Comparison of ENCODE assay signal across 25 cellular contexts in the genomic region with DNA sequence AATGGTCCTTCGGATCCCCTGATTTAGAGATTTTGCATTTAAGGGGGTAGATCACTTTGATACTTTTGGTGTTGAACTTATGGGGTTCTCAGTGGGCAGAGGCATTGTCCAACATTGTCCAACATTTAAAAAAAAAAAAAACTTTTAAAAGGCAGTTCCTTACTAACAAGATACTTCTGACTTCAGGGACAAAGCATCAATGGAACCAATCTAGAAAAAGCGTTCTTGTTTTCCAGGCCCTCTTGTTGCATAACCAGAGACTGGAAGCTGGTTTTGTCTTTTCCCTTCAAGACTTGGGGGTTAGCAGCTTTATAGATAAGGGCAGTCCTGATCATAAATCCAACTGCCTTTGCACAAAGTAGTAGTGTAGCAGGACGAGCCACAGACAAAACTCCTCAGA.
"Had no signal": no experiment of that assay in that cellular context is flagged by ENCODE, and none has a peak within 500 bp of the region (broad histone marks: within the 10 kb centered on the region; RNA-seq: fewer than 3 reads in every experiment).

No MANE protein-coding gene starts in this region.

- H3K4me3 Mint-ChIP-seq: effector memory CD8-positive, alpha-beta T cell; memory B cell; naive B cell; nephron; stimulated activated effector memory CD8-positive, alpha-beta T cell treated with anti-CD3 and anti-CD28 coated beads, Interleukin-12 subunit alpha, Interleukin-12 subunit beta, amount 100 ng/mL, for 72 hours had no signal

- H3K27ac Mint-ChIP-seq: effector memory CD8-positive, alpha-beta T cell; memory B cell; nephron; stimulated activated effector memory CD8-positive, alpha-beta T cell treated with anti-CD3 and anti-CD28 coated beads, Interleukin-12 subunit alpha, Interleukin-12 subunit beta, amount 100 ng/mL, for 72 hours had no signal

- H3K27me3 Mint-ChIP-seq: effector memory CD8-positive, alpha-beta T cell; memory B cell; naive B cell had no signal

- H3K9me3 Mint-ChIP-seq: effector memory CD8-positive, alpha-beta T cell; nephron; stimulated activated effector memory CD8-positive, alpha-beta T cell treated with anti-CD3 and anti-CD28 coated beads, Interleukin-12 subunit alpha, Interleukin-12 subunit beta, amount 100 ng/mL, for 72 hours had no signal

- H3K4me1 ChIP-seq: foreskin keratinocyte, left ventricle myocardium inferior, lower lobe of right lung, psoas muscle, right lobe of liver had no signal

- H3K27me3 ChIP-seq: esophagus squamous epithelium, foreskin keratinocyte, hepatocyte, pancreas, right lobe of liver, transverse colon had no signal

- ATAC-seq: effector memory CD8-positive, alpha-beta T cell; foreskin keratinocyte; left cardiac atrium; lower lobe of right lung; pancreas; psoas muscle; right lobe of liver; stimulated activated effector memory CD8-positive, alpha-beta T cell treated with anti-CD3 and anti-CD28 coated beads, Interleukin-12 subunit alpha, Interleukin-12 subunit beta, amount 100 ng/mL, for 72 hours; stimulated activated naive CD8-positive, alpha-beta T cell treated with anti-CD3 and anti-CD28 coated beads, Interleukin-15, Interleukin-2, amounts not matched to agents 100 U/mL and 50 U/mL, for 24 hours had no signal

- H3K4me1 Mint-ChIP-seq: nephron; stimulated activated effector memory CD8-positive, alpha-beta T cell treated with anti-CD3 and anti-CD28 coated beads, Interleukin-12 subunit alpha, Interleukin-12 subunit beta, amount 100 ng/mL, for 72 hours had no signal

- H3K9me3 ChIP-seq: esophagus squamous epithelium, lower lobe of right lung, pancreas, psoas muscle, right lobe of liver, thoracic aorta, transverse colon had no signal

- H2AFZ ChIP-seq: hepatocyte had no signal

- H3K4me2 ChIP-seq: hepatocyte had no signal

- H3K36me3 ChIP-seq: esophagus squamous epithelium, left ventricle myocardium inferior, lower lobe of right lung, pancreas, right lobe of liver, thoracic aorta, transverse colon had no signal

- DNase-seq: cortex of kidney; effector memory CD8-positive, alpha-beta T cell; esophagus squamous epithelium; foreskin keratinocyte; head of caudate nucleus; kidney; left cardiac atrium; left ventricle myocardium inferior; lower lobe of right lung; naive B cell; occipital lobe; pancreas; psoas muscle; retina; right lobe of liver; stimulated activated CD4-positive, alpha-beta T cell treated with anti-CD3 and anti-CD28 coated beads, Interleukin-4, amount 100 ng/mL, for 1 hour; stimulated activated CD8-positive, alpha-beta memory T cell treated with anti-CD3 and anti-CD28 coated beads, Interleukin-4, amount 100 ng/mL, for 48 hours; stimulated activated naive CD8-positive, alpha-beta T cell treated with anti-CD3 and anti-CD28 coated beads, Interleukin-15, Interleukin-2, amounts not matched to agents 100 U/mL and 50 U/mL, for 24 hours; transverse colon had no signal

- H3K4me3 ChIP-seq: esophagus squamous epithelium, hepatocyte, left ventricle myocardium inferior, lower lobe of right lung, pancreas, psoas muscle, right lobe of liver, thoracic aorta, transverse colon had no signal

- H3K79me2 ChIP-seq: hepatocyte had no signal

- H3K36me3 Mint-ChIP-seq: naive B cell; stimulated activated effector memory CD8-positive, alpha-beta T cell treated with anti-CD3 and anti-CD28 coated beads, Interleukin-12 subunit alpha, Interleukin-12 subunit beta, amount 100 ng/mL, for 72 hours had no signal

- FAIRE-seq: kidney, pancreas had no signal

- H3K27ac ChIP-seq: epithelial cell of prostate, esophagus squamous epithelium, foreskin keratinocyte, hepatocyte, left ventricle myocardium inferior, lower lobe of right lung, pancreas, psoas muscle, right lobe of liver, thoracic aorta, transverse colon had no signal
